ENCODE assay signal across 1 cellular context in the genomic region with DNA sequence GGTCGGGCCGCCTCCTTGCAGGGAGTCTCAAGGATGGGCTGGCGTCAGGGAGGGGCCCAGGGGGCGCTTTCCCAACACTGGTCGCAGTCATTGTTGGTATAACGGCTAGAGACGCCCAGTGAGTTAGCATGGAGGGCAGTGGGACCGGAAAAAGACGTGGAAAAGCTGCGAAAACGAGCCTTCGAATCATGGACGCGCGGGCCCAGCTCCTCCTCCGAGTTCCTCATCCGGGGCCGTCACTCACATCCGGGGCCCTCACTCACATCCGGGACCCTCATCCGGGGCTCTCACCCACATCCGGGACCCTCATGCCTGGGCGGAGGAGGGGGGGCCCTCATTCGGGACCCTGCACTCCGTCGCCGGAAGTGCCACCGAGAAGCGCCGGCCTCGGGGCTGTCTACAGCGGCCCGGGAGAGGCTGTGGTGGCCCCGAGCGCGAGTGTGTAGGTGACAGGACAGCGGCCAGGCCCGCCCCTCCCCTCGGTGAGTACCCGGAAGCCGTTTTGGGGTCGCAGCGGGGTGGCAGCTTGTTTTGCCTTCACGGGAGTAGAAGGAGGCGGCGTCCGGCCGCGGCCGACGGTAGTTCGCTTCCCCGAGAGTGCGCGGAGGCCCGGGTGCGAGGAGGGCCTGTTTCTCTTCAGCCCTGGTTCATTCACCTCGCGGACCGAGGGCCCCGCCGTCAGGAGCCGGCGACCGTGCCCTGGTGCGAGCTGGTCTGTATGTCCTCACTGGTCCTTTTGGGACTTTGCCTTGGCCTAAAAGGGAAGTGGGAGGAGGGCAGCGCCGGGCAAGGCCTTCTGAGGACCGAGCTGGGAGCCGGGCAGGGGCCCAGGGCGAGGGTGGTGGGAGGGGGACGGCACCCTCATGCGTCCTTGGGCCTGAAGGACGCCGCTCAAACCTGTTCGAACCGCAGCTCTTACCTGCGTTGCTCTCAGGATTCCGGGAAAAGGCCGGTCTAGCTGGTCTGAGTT.
TF ChIP-seq lines count a peak whose summit lies in the region.

A gene with protein sequence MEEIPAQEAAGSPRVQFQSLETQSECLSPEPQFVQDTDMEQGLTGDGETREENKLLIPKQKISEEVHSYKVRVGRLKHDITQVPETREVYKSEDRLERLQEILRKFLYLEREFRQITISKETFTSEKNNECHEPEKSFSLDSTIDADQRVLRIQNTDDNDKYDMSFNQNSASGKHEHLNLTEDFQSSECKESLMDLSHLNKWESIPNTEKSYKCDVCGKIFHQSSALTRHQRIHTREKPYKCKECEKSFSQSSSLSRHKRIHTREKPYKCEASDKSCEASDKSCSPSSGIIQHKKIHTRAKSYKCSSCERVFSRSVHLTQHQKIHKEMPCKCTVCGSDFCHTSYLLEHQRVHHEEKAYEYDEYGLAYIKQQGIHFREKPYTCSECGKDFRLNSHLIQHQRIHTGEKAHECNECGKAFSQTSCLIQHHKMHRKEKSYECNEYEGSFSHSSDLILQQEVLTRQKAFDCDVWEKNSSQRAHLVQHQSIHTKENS (plus strand): TSS at position 337 of the 970 bp plus-strand sequence. CDS start 1,918 bp downstream, outside the sequence.

TF ChIP-seq in HepG2, 621 proteins besides CTCF, POLR2A, EP300 and RAD21 (continued from another document and continues in another):
- no peak for TF ChIP-seq ZNF24 (IDR thresholded peaks at IDR 0.05)
- peak; percentile 88 for TF ChIP-seq PHF20 (CRISPR knock-in tag; IDR thresholded peaks at IDR 0.05)
- 0 out of 2 replicates have a peak, but pooled peaks have one; percentile 65 for TF ChIP-seq KIAA2018 (CRISPR knock-in tag; IDR thresholded peaks at IDR 0.05; ENCODE audit: borderline replicate concordance)
- TF ChIP-seq, protein P1, sequence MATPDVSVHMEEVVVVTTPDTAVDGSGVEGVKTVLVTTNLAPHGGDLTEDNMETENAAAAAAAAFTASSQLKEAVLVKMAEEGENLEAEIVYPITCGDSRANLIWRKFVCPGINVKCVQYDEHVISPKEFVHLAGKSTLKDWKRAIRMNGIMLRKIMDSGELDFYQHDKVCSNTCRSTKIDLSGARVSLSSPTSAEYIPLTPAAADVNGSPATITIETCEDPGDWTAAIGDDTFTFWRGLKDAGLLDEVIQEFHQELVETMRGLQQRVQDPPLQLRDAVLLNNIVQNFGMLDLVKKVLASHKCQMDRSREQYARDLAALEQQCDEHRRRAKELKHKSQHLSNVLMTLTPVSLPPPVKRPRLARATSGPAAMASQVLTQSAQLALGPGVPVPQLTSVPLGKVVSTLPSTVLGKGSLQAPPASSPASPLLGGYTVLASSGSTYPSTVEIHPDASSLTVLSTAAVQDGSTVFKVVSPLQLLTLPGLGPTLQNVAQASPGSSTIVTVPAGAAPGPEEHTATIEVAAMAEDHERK (CRISPR knock-in tag; IDR thresholded peaks at IDR 0.05; ENCODE audit: low read depth) = no peak
- TF ChIP-seq SRY (CRISPR knock-in tag; IDR thresholded peaks at IDR 0.05) = peak; percentile 44; the same call in 1 of the 2 replicates
- peak; percentile 96; the same call in 1 of the 2 replicates for TF ChIP-seq ZBTB25 (CRISPR knock-in tag; IDR thresholded peaks at IDR 0.05)
- 0 out of 2 replicates have a peak, but pooled peaks have one; percentile 47 for TF ChIP-seq AFF4 (CRISPR knock-in tag; IDR thresholded peaks at IDR 0.05)
- TF ChIP-seq ZBTB7A (CRISPR knock-in tag; IDR thresholded peaks at IDR 0.05) = peak; percentile 47; the same call in 1 of the 2 replicates
- TF ChIP-seq ZNF800 (CRISPR knock-in tag; IDR thresholded peaks at IDR 0.05) = peak; percentile 32; the same call in 1 of the 2 replicates
- peak; percentile 90 for TF ChIP-seq SMAD1 (CRISPR knock-in tag; IDR thresholded peaks at IDR 0.05; ENCODE audit: borderline replicate concordance, low read depth)
- TF ChIP-seq AGO2 (optimal IDR thresholded peaks at IDR 0.05; ENCODE audit: low read depth, low read length) = peak; percentile 88
- TF ChIP-seq ZNF780A (CRISPR knock-in tag; IDR thresholded peaks at IDR 0.05) = peak; percentile 38; the same call in 1 of the 2 replicates
- peak; percentile 95 for TF ChIP-seq KAT8 (CRISPR knock-in tag; IDR thresholded peaks at IDR 0.05)
- peak; percentile 96 for TF ChIP-seq UBTF (CRISPR knock-in tag; IDR thresholded peaks at IDR 0.05)
- no peak for TF ChIP-seq FOXP4 (CRISPR knock-in tag; IDR thresholded peaks at IDR 0.05)
- TF ChIP-seq ZSCAN31 (CRISPR knock-in tag; IDR thresholded peaks at IDR 0.05; ENCODE audit: low read depth) = peak; percentile 88
- peak; percentile 47 for TF ChIP-seq PITX1 (CRISPR knock-in tag; IDR thresholded peaks at IDR 0.05)
- peak; percentile 24; the same call in 1 of the 2 replicates for TF ChIP-seq ZNF451 (CRISPR knock-in tag; IDR thresholded peaks at IDR 0.05)
- TF ChIP-seq ELF3 (CRISPR knock-in tag; IDR thresholded peaks at IDR 0.05) = peak; percentile 5; the same call in 1 of the 2 replicates
- TF ChIP-seq ZNF776 (CRISPR knock-in tag; IDR thresholded peaks at IDR 0.05) = peak; percentile 64; the same call in 1 of the 2 replicates
- TF ChIP-seq RFX5 (IDR thresholded peaks at IDR 0.05; ENCODE audit: low read depth, low read length) = no peak
